ENCODE assay signal across 18 cellular contexts in genomic region chr15:59946084-59946483, GRCh38. TPM values are rescaled to one million over a fixed set of nuclear protein-coding genes. Genes with fewer than 3 reads are reported as not detected.
DNase-seq lines count a peak whose midpoint lies in the region; ATAC-seq, FAIRE-seq and TF ChIP-seq lines count a peak whose summit lies in the region.
"Had no signal": no experiment of that assay in that cellular context is flagged by ENCODE, and none has a peak within 500 bp of the region (broad histone marks: within the 10 kb centered on the region; RNA-seq: fewer than 3 reads in every experiment).

No MANE protein-coding gene starts in this region.

- H3K9me3 ChIP-seq in A549 (no peaks in the 10 kb centered on the region), HEK293 (ENCODE audit: control insufficient read depth, insufficient read depth, low read depth, low read length) (no peaks in the 10 kb centered on the region), mucosa of descending colon (no peaks in the 10 kb centered on the region)
- H3K9me3 ChIP-seq: HAP-1 had no signal

- no peaks in the 10 kb centered on the region for H3K36me3 ChIP-seq in HEK293 (ENCODE audit: control insufficient read depth in 2 of 2, insufficient read depth in 1 of 2, low read length in 2 of 2)
- no peaks in the 10 kb centered on the region for H3K36me3 ChIP-seq in mucosa of descending colon (ENCODE audit: low read depth)
- H3K36me3 ChIP-seq: HAP-1 had no signal

- H3K4me3 ChIP-seq in A549 (no peak overlapping the region), HEK293 (ENCODE audit: low read depth, low read length) (no peak overlapping the region), mucosa of descending colon (no peak overlapping the region)
- H3K4me3 ChIP-seq: GM12878, GM23338, HAP-1 had no signal

- H3K27ac ChIP-seq in A549 (no peak overlapping the region), HEK293 (ENCODE audit: extremely low read depth, low read depth, low read length) (no peak overlapping the region), RWPE1 (no peak overlapping the region)

- DNase-seq in A549 (ENCODE audit: low read depth in 1 of 2, low spot score in 1 of 2) (no peak), NCI-H748 treated with DMSO at 0.1 percent for 48 hours (lab: John Stamatoyannopoulos, UW) (peak; percentile 5), mucosa of descending colon (no peak), SW480 (ENCODE audit: low spot score) (no peak), RWPE1 (ENCODE audit: low spot score) (no peak)
- DNase-seq: CD8-positive, alpha-beta T cell; COR-L47; DMS79 had no signal

- TF ChIP-seq EP300 in A549 (IDR thresholded peaks at IDR 0.05): no peak

- intact Hi-C loops in mucosa of descending colon (cut with DNase I, micrococcal nuclease): no loop called here

- WGBS in A549 (ENCODE audit: missing lambda C conversion rate): 8% methylated on average over 3 of the region's 3 CpGs

- POLR2A ChIA-PET in A549 (lab: Yijun Ruan, JAX): no interaction called here
- POLR2A ChIA-PET in HEK293 (lab: Yijun Ruan, JAX): no interaction called here
- POLR2A ChIA-PET in RWPE1 (lab: Yijun Ruan, JAX; ENCODE audit: low non-redundant PET): no interaction called here

- H3K4me1 ChIP-seq in A549: no peaks in the 10 kb centered on the region
- H3K4me1 ChIP-seq in HEK293 (ENCODE audit: control insufficient read depth, insufficient read depth, low read length): peaks cover 6% of the 10 kb centered on the region; the same call in 1 of the 2 replicates
- H3K4me1 ChIP-seq in mucosa of descending colon (ENCODE audit: low read depth): no peaks in the 10 kb centered on the region
- H3K4me1 ChIP-seq: HAP-1 had no signal

- no peak for TF ChIP-seq CTCF in A549 (IDR thresholded peaks at IDR 0.05)
- TF ChIP-seq CTCF in HEK293 (tag by site-specific recombination; IDR thresholded peaks at IDR 0.05): no peak
- TF ChIP-seq CTCF in mucosa of descending colon (IDR thresholded peaks at IDR 0.05): no peak
- TF ChIP-seq CTCF in RWPE1 (conservative IDR thresholded peaks at IDR 0.05; ENCODE audit: low read depth): no peak

- TF ChIP-seq RAD21 in A549 (conservative IDR thresholded peaks at IDR 0.05 in 1 of 2, IDR thresholded peaks at IDR 0.05 in 1 of 2): no peak

- no peak overlapping the region for H3K4me2 ChIP-seq in A549
- H3K4me2 ChIP-seq: GM23338 had no signal

- FAIRE-seq in A549 (lab: Jason Lieb, UNC): peak; percentile 90
- FAIRE-seq: D721Med, GM12878 had no signal

- ATAC-seq in A549 (no peak), mucosa of descending colon (peak; percentile 49), GM19463 (IDR thresholded peaks at IDR 0.05; ENCODE audit: unreplicated experiment) (no peak)
- ATAC-seq: CD8-positive, alpha-beta T cell; GM12878; GM23338 had no signal

- no peak for TF ChIP-seq POLR2A in A549 (IDR thresholded peaks at IDR 0.05; ENCODE audit: low read length)

- CTCF ChIA-PET in A549 (lab: Yijun Ruan, JAX): interaction anchor here (0.8 to 1.4 kb wide), 2 partner anchors 27 to 28 kb away, joined by 3 to 6 read pairs; no protein-coding TSS in a partner anchor
- CTCF ChIA-PET in HEK293 (lab: Yijun Ruan, JAX): interaction anchor here (1.5 kb wide), 1 partner anchor 29 kb away, joined by 3 read pairs; no protein-coding TSS in a partner anchor
- CTCF ChIA-PET in RWPE1 (lab: Yijun Ruan, JAX): interaction anchor here (0.6 kb wide), 1 partner anchor 273 kb away, joined by 3 read pairs; no protein-coding TSS in a partner anchor

TF ChIP-seq in A549, 52 proteins besides CTCF, POLR2A, EP300 and RAD21:
- TF ChIP-seq MAZ (IDR thresholded peaks at IDR 0.05; ENCODE audit: borderline replicate concordance, low read depth, low read length): no peak
- no peak for TF ChIP-seq CBX2 (IDR thresholded peaks at IDR 0.05; ENCODE audit: borderline replicate concordance, low read depth)
- no peak for TF ChIP-seq SMC3 (IDR thresholded peaks at IDR 0.05)
TF ChIP-seq in A549: peak in this region for 0.

TF ChIP-seq in HEK293, 187 proteins besides CTCF, POLR2A, EP300 and RAD21:
- TF ChIP-seq PRDM6 (tag by site-specific recombination; IDR thresholded peaks at IDR 0.05) (peak; percentile 64), ZNF10 (tag by site-specific recombination; IDR thresholded peaks at IDR 0.05) (no peak)

RNA-seq across cellular contexts. Expression of gene FOXB1, which starts 58.0 kb away (rescaled TPM):
- polyA plus RNA-seq in A549 (2011; rRNA removed) (not detected in 2 replicates), A549 (2017; fragmentation: RNase III; extraction: RNeasy Plus Mini Kit Qiagen cat#74134 plus additional on column Dnase treatment) (not detected in 3 replicates)
- polyA plus RNA-seq in A549 (2012; cell fraction: cytosol; rRNA removed): not detected in 2 replicates
- polyA plus RNA-seq in A549 (2012; cell fraction: nucleus; rRNA removed): not detected in 2 replicates
- not detected in 2 replicates for polyA minus RNA-seq in A549 (2011; rRNA and poly(A)+ RNA removed)
- total RNA-seq in mucosa of descending colon: not detected
- total RNA-seq: A673; CD8-positive, alpha-beta T cell; G401; GM12878 had no signal
- polyA plus RNA-seq: BJ, CD14-positive monocyte, GM12878 had no signal
